ENCODE assay signal across 14 cellular contexts in the genomic region with DNA sequence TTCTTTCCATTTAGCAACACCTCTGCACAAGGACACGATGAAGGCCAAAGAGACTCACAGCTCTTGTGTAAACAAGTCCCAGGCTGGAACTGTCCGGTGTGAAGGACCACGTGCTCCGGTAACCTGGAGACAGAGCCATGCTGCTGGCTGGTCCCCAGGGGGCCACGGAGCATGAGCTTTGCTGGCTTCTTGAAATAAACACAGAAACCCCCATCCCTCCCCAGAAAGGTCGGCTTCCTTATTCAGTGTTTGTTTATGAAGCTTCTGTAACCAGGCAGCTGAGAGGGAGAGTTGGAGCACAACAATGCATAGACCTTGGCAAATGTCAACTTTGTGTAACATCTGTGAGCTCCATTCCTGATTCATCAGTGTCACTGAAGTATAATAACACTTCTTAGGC.
DNase-seq lines count a peak whose midpoint lies in the region; ATAC-seq and TF ChIP-seq lines count a peak whose summit lies in the region.
"Had no signal": no experiment of that assay in that cellular context is flagged by ENCODE, and none has a peak within 500 bp of the region (broad histone marks: within the 10 kb centered on the region; RNA-seq: fewer than 3 reads in every experiment).

No MANE protein-coding gene starts in this region.

- H3K4me1 ChIP-seq in mucosa of descending colon (ENCODE audit: low read depth) = no peaks in the 10 kb centered on the region
- peaks cover 0 to 5% (median 0%) of the 10 kb centered on the region in 4 donors for H3K4me1 ChIP-seq in stomach

- ATAC-seq in GM18511 (IDR thresholded peaks at IDR 0.05; ENCODE audit: unreplicated experiment) = peak; percentile 70
- peak; percentile 19 for ATAC-seq in mucosa of descending colon
- no peak for ATAC-seq in activated naive CD8-positive, alpha-beta T cell treated with anti-CD3 and anti-CD28 coated beads, Interleukin-2, amount 50 U/mL, for 24 hours
- ATAC-seq: SK-N-SH treated with all-trans-retinoic acid at 6 μM for 48 hours had no signal

- H3K9me3 Mint-ChIP-seq in IgD-negative memory B cell = peaks cover 0 to 4% (median 4%) of the 10 kb centered on the region in 3 donors
- H3K9me3 Mint-ChIP-seq in activated naive CD8-positive, alpha-beta T cell treated with anti-CD3 and anti-CD28 coated beads, Interleukin-2, amount 50 U/mL, for 24 hours = no peaks in the 10 kb centered on the region
- H3K9me3 Mint-ChIP-seq: stimulated activated naive CD8-positive, alpha-beta T cell treated with anti-CD3 and anti-CD28 coated beads, Interleukin-15, Interleukin-2, amounts not matched to agents 100 ng/mL and 50 ng/mL, for 24 hours had no signal

- intact Hi-C loops in mucosa of descending colon (cut with DNase I, micrococcal nuclease) (no loop called here), stomach (cut with DNase I; ENCODE audit: low total_unique reads) (no loop called here)

- H3K27me3 Mint-ChIP-seq in IgD-negative memory B cell = no peaks in the 10 kb centered on the region
- H3K27me3 Mint-ChIP-seq in activated naive CD8-positive, alpha-beta T cell treated with anti-CD3 and anti-CD28 coated beads, Interleukin-2, amount 50 U/mL, for 24 hours = no peaks in the 10 kb centered on the region
- H3K27me3 Mint-ChIP-seq: stimulated activated naive CD8-positive, alpha-beta T cell treated with anti-CD3 and anti-CD28 coated beads, Interleukin-15, Interleukin-2, amounts not matched to agents 100 ng/mL and 50 ng/mL, for 24 hours had no signal

- peak overlapping the region in 3 of 4 donors; percentile 19 to 81 (median 65) for H3K4me3 Mint-ChIP-seq in IgD-negative memory B cell
- no peak overlapping the region for H3K4me3 Mint-ChIP-seq in activated naive CD8-positive, alpha-beta T cell treated with anti-CD3 and anti-CD28 coated beads, Interleukin-2, amount 50 U/mL, for 24 hours
- H3K4me3 Mint-ChIP-seq: neural crest cell; stimulated activated naive CD8-positive, alpha-beta T cell treated with anti-CD3 and anti-CD28 coated beads, Interleukin-15, Interleukin-2, amounts not matched to agents 100 ng/mL and 50 ng/mL, for 24 hours had no signal

- no peak for TF ChIP-seq CTCF in mucosa of descending colon (IDR thresholded peaks at IDR 0.05)
- no peak for TF ChIP-seq CTCF in stomach (IDR thresholded peaks at IDR 0.05)

- H3K27ac ChIP-seq in stomach = no peak overlapping the region

- H3K4me1 Mint-ChIP-seq in IgD-negative memory B cell = peaks cover 11 to 20% (median 12%) of the 10 kb centered on the region in 3 donors
- H3K4me1 Mint-ChIP-seq in activated naive CD8-positive, alpha-beta T cell treated with anti-CD3 and anti-CD28 coated beads, Interleukin-2, amount 50 U/mL, for 24 hours = no peaks in the 10 kb centered on the region

- TF ChIP-seq POLR2A in stomach (IDR thresholded peaks at IDR 0.05) = no peak

- H3K9me3 ChIP-seq in mucosa of descending colon = no peaks in the 10 kb centered on the region
- no peaks in the 10 kb centered on the region for H3K9me3 ChIP-seq in stomach

- H3K36me3 ChIP-seq in mucosa of descending colon (ENCODE audit: low read depth) (no peaks in the 10 kb centered on the region), stomach (peaks cover 0 to 14% (median 2%) of the 10 kb centered on the region in 4 donors)

- H3K27me3 ChIP-seq in stomach = no peaks in the 10 kb centered on the region

- WGBS in stomach, 5 donors = 36 to 64% (median 58%) methylated on average over 1 to 6 of the region's 6 CpGs

- H3K4me3 ChIP-seq in mucosa of descending colon = no peak overlapping the region
- no peak overlapping the region for H3K4me3 ChIP-seq in stomach

- H3K36me3 Mint-ChIP-seq in IgD-negative memory B cell = peaks cover 11% of the 10 kb centered on the region
- H3K36me3 Mint-ChIP-seq in activated naive CD8-positive, alpha-beta T cell treated with anti-CD3 and anti-CD28 coated beads, Interleukin-2, amount 50 U/mL, for 24 hours (ENCODE audit: low read depth) = peaks cover 16% of the 10 kb centered on the region

- DNase-seq in dermis blood vessel endothelial cell (peak; percentile 60), mucosa of descending colon (no peak), stomach (no peak), cortex of kidney (lab: John Stamatoyannopoulos, UW) (no peak), medulla oblongata (ENCODE audit: extremely low spot score) (no peak)
- DNase-seq in activated naive CD8-positive, alpha-beta T cell treated with anti-CD3 and anti-CD28 coated beads, Interleukin-2, amount 50 U/mL, for 24 hours = no peak
- DNase-seq: activated naive CD4-positive, alpha-beta T cell; Kasumi-1; NCI-H2171 had no signal

- no peak for TF ChIP-seq EP300 in stomach (IDR thresholded peaks at IDR 0.05)

- H3K27ac Mint-ChIP-seq in IgD-negative memory B cell = peak overlapping the region; percentile 91 to 98 (median 94)
- no peak overlapping the region for H3K27ac Mint-ChIP-seq in activated naive CD8-positive, alpha-beta T cell treated with anti-CD3 and anti-CD28 coated beads, Interleukin-2, amount 50 U/mL, for 24 hours
- H3K27ac Mint-ChIP-seq: stimulated activated naive CD8-positive, alpha-beta T cell treated with anti-CD3 and anti-CD28 coated beads, Interleukin-15, Interleukin-2, amounts not matched to agents 100 ng/mL and 50 ng/mL, for 24 hours had no signal
